ENCODE assay signal across 15 cellular contexts in the genomic region with DNA sequence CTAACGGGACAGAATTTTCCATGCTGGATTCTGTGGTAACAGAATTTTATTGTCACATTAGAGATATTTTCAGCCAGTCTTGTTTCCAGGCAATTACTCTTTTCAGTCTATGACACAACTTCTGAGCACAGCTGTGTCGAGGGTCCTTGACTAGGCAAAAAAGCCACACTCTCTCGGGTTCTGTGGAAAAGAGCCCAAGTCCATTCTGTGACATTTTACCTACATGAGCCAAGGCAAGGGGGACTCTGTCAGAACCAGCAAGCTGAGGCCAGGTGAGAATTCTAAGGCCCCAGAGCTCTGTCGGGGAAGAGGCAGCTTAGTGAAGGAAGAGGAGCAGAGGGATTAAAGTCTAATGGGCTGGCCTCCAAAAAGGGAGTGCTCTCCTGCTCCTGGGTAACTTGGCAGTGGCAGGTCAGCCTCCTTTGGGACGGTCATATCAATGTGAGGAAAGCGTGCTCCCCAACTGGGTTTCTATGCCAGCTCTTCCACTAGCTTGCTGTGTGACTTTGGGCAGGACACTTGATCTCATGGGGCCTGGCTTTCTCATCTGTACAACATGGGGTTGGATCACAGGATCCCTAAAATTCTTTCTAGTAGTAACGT. TPM values are rescaled to one million over a fixed set of nuclear protein-coding genes. Genes with fewer than 3 reads are reported as not detected.
A peak's percentile ranks its signal among the peaks of the same experiment; 100 is the strongest.
DNase-seq lines count a peak whose midpoint lies in the region; ATAC-seq and TF ChIP-seq lines count a peak whose summit lies in the region.
"Had no signal": no experiment of that assay in that cellular context is flagged by ENCODE, and none has a peak within 500 bp of the region (broad histone marks: within the 10 kb centered on the region; RNA-seq: fewer than 3 reads in every experiment).

No MANE protein-coding gene starts in this region.

- H3K36me3 ChIP-seq in OCI-LY1 (ENCODE audit: insufficient read depth, low read length) = no peaks in the 10 kb centered on the region
- H3K36me3 ChIP-seq: ascending aorta, esophagus squamous epithelium had no signal

- H3K4me3 ChIP-seq in OCI-LY1 (ENCODE audit: low read depth, low read length, poor library complexity, severe bottlenecking) = no peak overlapping the region
- H3K4me3 ChIP-seq: ascending aorta, esophagus squamous epithelium had no signal

- DNase-seq in glutamatergic neuron (no peak), mucosa of gallbladder (ENCODE audit: low spot score) (peak; percentile 85), foreskin keratinocyte (no peak)
- DNase-seq in stimulated activated effector memory CD8-positive, alpha-beta T cell treated with anti-CD3 and anti-CD28 coated beads, Interleukin-12 subunit alpha, Interleukin-12 subunit beta, amount 100 ng/mL, for 72 hours (ENCODE audit: low spot score in 2 of 2) = no peak
- no peak for DNase-seq in activated T-cell treated with anti-CD3 and anti-CD28 coated beads, Interleukin-2, amount 50 U/mL, for 24 hours
- no peak for DNase-seq in effector memory CD8-positive, alpha-beta T cell
- DNase-seq: activated effector memory CD4-positive, alpha-beta T cell treated with Interleukin-2 at 50 U/mL for 16 hours; dermis blood vessel endothelial cell; esophagus squamous epithelium; NCI-H69; stimulated activated naive CD4-positive, alpha-beta T cell had no signal

- H3K36me3 Mint-ChIP-seq in glutamatergic neuron (ENCODE audit: unreplicated experiment) = no peaks in the 10 kb centered on the region
- H3K36me3 Mint-ChIP-seq in stimulated activated effector memory CD8-positive, alpha-beta T cell treated with anti-CD3 and anti-CD28 coated beads, Interleukin-12 subunit alpha, Interleukin-12 subunit beta, amount 100 ng/mL, for 72 hours = no peaks in the 10 kb centered on the region
- no peaks in the 10 kb centered on the region for H3K36me3 Mint-ChIP-seq in activated T-cell treated with anti-CD3 and anti-CD28 coated beads, Interleukin-2, amount 50 U/mL, for 24 hours (ENCODE audit: low read depth)
- H3K36me3 Mint-ChIP-seq in effector memory CD8-positive, alpha-beta T cell (ENCODE audit: insufficient read depth) = peaks cover 9% of the 10 kb centered on the region

- no peak overlapping the region for H3K4me2 ChIP-seq in OCI-LY1 (ENCODE audit: low read length)

- H3K9ac ChIP-seq in OCI-LY1 (ENCODE audit: low read length) = no peak overlapping the region

- H3K4me1 Mint-ChIP-seq in glutamatergic neuron (ENCODE audit: low read depth, unreplicated experiment) = peaks cover 14% of the 10 kb centered on the region
- H3K4me1 Mint-ChIP-seq in stimulated activated effector memory CD8-positive, alpha-beta T cell treated with anti-CD3 and anti-CD28 coated beads, Interleukin-12 subunit alpha, Interleukin-12 subunit beta, amount 100 ng/mL, for 72 hours = peaks cover 26% of the 10 kb centered on the region
- H3K4me1 Mint-ChIP-seq in activated T-cell treated with anti-CD3 and anti-CD28 coated beads, Interleukin-2, amount 50 U/mL, for 24 hours (ENCODE audit: low read depth) = peaks cover 36% of the 10 kb centered on the region
- H3K4me1 Mint-ChIP-seq in effector memory CD8-positive, alpha-beta T cell (ENCODE audit: low read depth in 2 of 2) = peaks cover 21 to 29% of the 10 kb centered on the region in 2 donors

- H3K27me3 ChIP-seq in OCI-LY1 (ENCODE audit: insufficient read depth, low read length) (no peaks in the 10 kb centered on the region), foreskin keratinocyte (peaks cover 12% of the 10 kb centered on the region)
- H3K27me3 ChIP-seq: ascending aorta had no signal

- H3K27ac Mint-ChIP-seq in glutamatergic neuron (ENCODE audit: unreplicated experiment) = peak overlapping the region; percentile 37
- H3K27ac Mint-ChIP-seq in stimulated activated effector memory CD8-positive, alpha-beta T cell treated with anti-CD3 and anti-CD28 coated beads, Interleukin-12 subunit alpha, Interleukin-12 subunit beta, amount 100 ng/mL, for 72 hours = peak overlapping the region; percentile 48
- H3K27ac Mint-ChIP-seq in activated T-cell treated with anti-CD3 and anti-CD28 coated beads, Interleukin-2, amount 50 U/mL, for 24 hours = no peak overlapping the region
- H3K27ac Mint-ChIP-seq in effector memory CD8-positive, alpha-beta T cell = peak overlapping the region in 1 of 2 donors; percentile 85

- no peak for TF ChIP-seq CTCF in OCI-LY1 (IDR thresholded peaks at IDR 0.05; ENCODE audit: low read length)
- TF ChIP-seq CTCF in glutamatergic neuron (IDR thresholded peaks at IDR 0.05; ENCODE audit: partially characterized antibody, unreplicated experiment) = no peak
- no peak for TF ChIP-seq CTCF in foreskin keratinocyte (conservative IDR thresholded peaks at IDR 0.05)

- no peaks in the 10 kb centered on the region for H3K9me3 ChIP-seq in OCI-LY1 (ENCODE audit: low read length)
- H3K9me3 ChIP-seq: ascending aorta, esophagus squamous epithelium had no signal

- H3K4me3 Mint-ChIP-seq in glutamatergic neuron (ENCODE audit: unreplicated experiment) = no peak overlapping the region
- H3K4me3 Mint-ChIP-seq in stimulated activated effector memory CD8-positive, alpha-beta T cell treated with anti-CD3 and anti-CD28 coated beads, Interleukin-12 subunit alpha, Interleukin-12 subunit beta, amount 100 ng/mL, for 72 hours = no peak overlapping the region
- no peak overlapping the region for H3K4me3 Mint-ChIP-seq in activated T-cell treated with anti-CD3 and anti-CD28 coated beads, Interleukin-2, amount 50 U/mL, for 24 hours
- H3K4me3 Mint-ChIP-seq in effector memory CD8-positive, alpha-beta T cell = no peak overlapping the region

- no peak overlapping the region for H2AFZ ChIP-seq in OCI-LY1 (ENCODE audit: low read length)

- no peaks in the 10 kb centered on the region for H3K79me2 ChIP-seq in OCI-LY1 (ENCODE audit: insufficient read depth, low read length)

- H3K4me1 ChIP-seq in OCI-LY1 (ENCODE audit: insufficient read depth, low read length, severe bottlenecking) (peaks cover 47% of the 10 kb centered on the region), foreskin keratinocyte (no peaks in the 10 kb centered on the region)

- H3K27ac ChIP-seq in OCI-LY1 (ENCODE audit: low read depth, low read length, poor library complexity, severe bottlenecking) (peak overlapping the region; percentile 42), foreskin keratinocyte (no peak overlapping the region)
- H3K27ac ChIP-seq: VCaP had no signal

- no peaks in the 10 kb centered on the region for H4K20me1 ChIP-seq in OCI-LY1 (ENCODE audit: insufficient read depth, low read length)

- H3K9me2 ChIP-seq in OCI-LY1 (ENCODE audit: low read depth, low read length) = no peaks in the 10 kb centered on the region

- peaks cover 5% of the 10 kb centered on the region for H3K27me3 Mint-ChIP-seq in glutamatergic neuron (ENCODE audit: unreplicated experiment)
- H3K27me3 Mint-ChIP-seq in activated T-cell treated with anti-CD3 and anti-CD28 coated beads, Interleukin-2, amount 50 U/mL, for 24 hours = no peaks in the 10 kb centered on the region
- H3K27me3 Mint-ChIP-seq in effector memory CD8-positive, alpha-beta T cell = no peaks in the 10 kb centered on the region

- H3K9me3 Mint-ChIP-seq in glutamatergic neuron (ENCODE audit: unreplicated experiment) = peaks cover 2% of the 10 kb centered on the region
- no peaks in the 10 kb centered on the region for H3K9me3 Mint-ChIP-seq in stimulated activated effector memory CD8-positive, alpha-beta T cell treated with anti-CD3 and anti-CD28 coated beads, Interleukin-12 subunit alpha, Interleukin-12 subunit beta, amount 100 ng/mL, for 72 hours
- H3K9me3 Mint-ChIP-seq in activated T-cell treated with anti-CD3 and anti-CD28 coated beads, Interleukin-2, amount 50 U/mL, for 24 hours = no peaks in the 10 kb centered on the region
- no peaks in the 10 kb centered on the region for H3K9me3 Mint-ChIP-seq in effector memory CD8-positive, alpha-beta T cell

- ATAC-seq in stimulated activated effector memory CD8-positive, alpha-beta T cell treated with anti-CD3 and anti-CD28 coated beads, Interleukin-12 subunit alpha, Interleukin-12 subunit beta, amount 100 ng/mL, for 72 hours = no peak
- ATAC-seq in HG03135 (IDR thresholded peaks at IDR 0.05; ENCODE audit: unreplicated experiment) (no peak), foreskin keratinocyte (no peak)
- ATAC-seq in effector memory CD8-positive, alpha-beta T cell (replicated peaks) = no peak

- H3F3A ChIP-seq in OCI-LY1 (ENCODE audit: insufficient read depth, low read length) = no peaks in the 10 kb centered on the region

RNA-seq across cellular contexts. Expression of gene RIC8B, which starts 16.0 kb away (rescaled TPM):
- total RNA-seq in glutamatergic neuron (ENCODE audit: unreplicated experiment) = 21.3 TPM
- 39.4 TPM for total RNA-seq in mucosa of gallbladder
- total RNA-seq in foreskin keratinocyte = 5.8 and 8.0 TPM in 2 replicates
- polyA plus RNA-seq in foreskin keratinocyte = 3.0 and 4.4 TPM in 2 replicates
